ENCODE assay signal across 8 cellular contexts in the genomic region with DNA sequence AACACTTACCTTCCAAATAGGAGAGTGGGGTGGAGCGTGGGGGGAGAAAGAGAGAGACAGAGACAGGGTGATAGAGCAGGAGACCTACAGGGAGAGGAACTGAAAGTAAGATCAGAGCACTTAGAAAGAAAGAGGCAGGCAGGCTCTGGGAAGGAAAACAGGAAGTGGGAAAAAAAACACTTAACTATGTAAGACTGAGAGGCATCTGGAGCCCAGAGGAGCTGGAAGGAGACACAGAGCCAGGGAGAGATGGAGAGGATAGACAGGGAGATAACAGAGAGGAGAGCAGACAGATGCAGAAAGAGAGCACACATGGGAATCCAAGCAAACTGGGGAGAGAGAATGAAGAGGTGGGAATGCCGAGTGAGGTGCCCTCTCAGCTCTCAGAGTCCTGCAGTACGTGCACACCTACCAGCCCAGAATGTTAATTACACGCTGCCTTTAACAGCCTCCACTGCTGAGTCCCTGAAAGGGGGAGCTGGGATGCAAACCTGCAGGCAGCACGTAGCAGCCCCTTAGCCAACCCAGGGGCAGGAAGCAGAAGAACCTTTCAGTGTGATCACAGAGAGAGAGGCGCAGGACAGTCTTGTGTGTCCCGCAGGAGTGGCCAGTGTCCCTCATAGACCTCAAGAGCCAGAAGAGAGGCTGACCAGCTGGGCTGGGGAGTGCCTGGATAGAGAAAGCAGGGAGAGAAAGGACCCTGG.
A peak's percentile ranks its signal among the peaks of the same experiment; 100 is the strongest.
DNase-seq lines count a peak whose midpoint lies in the region; ATAC-seq and TF ChIP-seq lines count a peak whose summit lies in the region.

No MANE protein-coding gene starts in this region.

- H3K27ac Mint-ChIP-seq in WTC11 = peak overlapping the region; percentile 63

- H3K36me3 Mint-ChIP-seq in WTC11 = no peaks in the 10 kb centered on the region

- H3K4me1 Mint-ChIP-seq in WTC11 = peaks cover 38% of the 10 kb centered on the region

- no peaks in the 10 kb centered on the region for H3K9me3 ChIP-seq in transverse colon

- POLR2A ChIA-PET in WTC11 (lab: Charles Lee) = no interaction called here

- DNase-seq in AG08396 (ENCODE audit: low spot score) (peak; percentile 41), WTC11 (ENCODE audit: low spot score) (peak; percentile 13), islet precursor cell (peak; percentile 86), transverse colon (no peak), HuH-7.5 (ENCODE audit: low spot score) (no peak), AML-193 (lab: John Stamatoyannopoulos, UW) (no peak)

- CTCF ChIA-PET in WTC11 (lab: Charles Lee) = interaction anchor here (0.9 to 1.3 kb wide), 5 partner anchors 14 to 391 kb away, joined by 3 to 5 read pairs (median 3); no protein-coding TSS in a partner anchor

- no peaks in the 10 kb centered on the region; the same call in 1 of the 2 replicates for H3K27me3 Mint-ChIP-seq in WTC11 (ENCODE audit: low read depth)

- H3K4me3 ChIP-seq in transverse colon = no peak overlapping the region

- ATAC-seq in GM18868 (IDR thresholded peaks at IDR 0.05; ENCODE audit: unreplicated experiment) (peak; percentile 85), HG03469 (IDR thresholded peaks at IDR 0.05; ENCODE audit: unreplicated experiment) (peak; percentile 48), WTC11 (peak; percentile 69)

- H3K4me3 Mint-ChIP-seq in WTC11 = peak overlapping the region; percentile 24

- no peaks in the 10 kb centered on the region for H3K36me3 ChIP-seq in transverse colon

- 33 to 46% methylated on average over 3 to 7 of the region's 7 CpGs for WGBS in transverse colon (ENCODE audit: low coverage in 1 of 2), 2 donors

- no peak for TF ChIP-seq EP300 in transverse colon (IDR thresholded peaks at IDR 0.05; ENCODE audit: low read depth)

- TF ChIP-seq CTCF in WTC11 (IDR thresholded peaks at IDR 0.05) (no peak), transverse colon (IDR thresholded peaks at IDR 0.05) (no peak)

- H3K9me3 Mint-ChIP-seq in WTC11 = peaks cover 5% of the 10 kb centered on the region; the same call in 1 of the 2 replicates

- peak overlapping the region; percentile 7 to 48 (median 18) for H3K27ac ChIP-seq in transverse colon

- intact Hi-C loops in transverse colon (cut with DNase I; ENCODE audit: low total_unique reads) = no loop called here

- in situ Hi-C loops in transverse colon (cut with MboI; ENCODE audit: low pct_ligation_motif_present in 1 of 4, low pct_unique_long_range_greater_than_20kb in 1 of 4, low sequenced_read_pairs in 3 of 4) = no loop called here

- no peak for TF ChIP-seq POLR2A in transverse colon (IDR thresholded peaks at IDR 0.05)

- H3K27me3 ChIP-seq in transverse colon = no peaks in the 10 kb centered on the region

- peaks cover 0 to 27% (median 17%) of the 10 kb centered on the region in 4 donors for H3K4me1 ChIP-seq in transverse colon

TF ChIP-seq in WTC11, 78 proteins besides CTCF, POLR2A, EP300 and RAD21 (continues in another document):
- TF ChIP-seq ESRRA (CRISPR knock-in tag; IDR thresholded peaks at IDR 0.05; ENCODE audit: borderline replicate concordance) (no peak), SMAD4 (CRISPR knock-in tag; IDR thresholded peaks at IDR 0.05) (no peak), STAT6 (CRISPR knock-in tag; conservative IDR thresholded peaks at IDR 0.05; ENCODE audit: low read depth) (no peak), CREB1 (CRISPR knock-in tag; IDR thresholded peaks at IDR 0.05) (no peak), GRHL2 (CRISPR knock-in tag; IDR thresholded peaks at IDR 0.05; ENCODE audit: insufficient replicate concordance, severe bottlenecking) (no peak), ATF1 (CRISPR knock-in tag; IDR thresholded peaks at IDR 0.05) (no peak), HMGXB4 (CRISPR knock-in tag; IDR thresholded peaks at IDR 0.05) (no peak)
- TF ChIP-seq, protein P1, sequence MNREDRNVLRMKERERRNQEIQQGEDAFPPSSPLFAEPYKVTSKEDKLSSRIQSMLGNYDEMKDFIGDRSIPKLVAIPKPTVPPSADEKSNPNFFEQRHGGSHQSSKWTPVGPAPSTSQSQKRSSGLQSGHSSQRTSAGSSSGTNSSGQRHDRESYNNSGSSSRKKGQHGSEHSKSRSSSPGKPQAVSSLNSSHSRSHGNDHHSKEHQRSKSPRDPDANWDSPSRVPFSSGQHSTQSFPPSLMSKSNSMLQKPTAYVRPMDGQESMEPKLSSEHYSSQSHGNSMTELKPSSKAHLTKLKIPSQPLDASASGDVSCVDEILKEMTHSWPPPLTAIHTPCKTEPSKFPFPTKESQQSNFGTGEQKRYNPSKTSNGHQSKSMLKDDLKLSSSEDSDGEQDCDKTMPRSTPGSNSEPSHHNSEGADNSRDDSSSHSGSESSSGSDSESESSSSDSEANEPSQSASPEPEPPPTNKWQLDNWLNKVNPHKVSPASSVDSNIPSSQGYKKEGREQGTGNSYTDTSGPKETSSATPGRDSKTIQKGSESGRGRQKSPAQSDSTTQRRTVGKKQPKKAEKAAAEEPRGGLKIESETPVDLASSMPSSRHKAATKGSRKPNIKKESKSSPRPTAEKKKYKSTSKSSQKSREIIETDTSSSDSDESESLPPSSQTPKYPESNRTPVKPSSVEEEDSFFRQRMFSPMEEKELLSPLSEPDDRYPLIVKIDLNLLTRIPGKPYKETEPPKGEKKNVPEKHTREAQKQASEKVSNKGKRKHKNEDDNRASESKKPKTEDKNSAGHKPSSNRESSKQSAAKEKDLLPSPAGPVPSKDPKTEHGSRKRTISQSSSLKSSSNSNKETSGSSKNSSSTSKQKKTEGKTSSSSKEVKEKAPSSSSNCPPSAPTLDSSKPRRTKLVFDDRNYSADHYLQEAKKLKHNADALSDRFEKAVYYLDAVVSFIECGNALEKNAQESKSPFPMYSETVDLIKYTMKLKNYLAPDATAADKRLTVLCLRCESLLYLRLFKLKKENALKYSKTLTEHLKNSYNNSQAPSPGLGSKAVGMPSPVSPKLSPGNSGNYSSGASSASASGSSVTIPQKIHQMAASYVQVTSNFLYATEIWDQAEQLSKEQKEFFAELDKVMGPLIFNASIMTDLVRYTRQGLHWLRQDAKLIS (CRISPR knock-in tag; IDR thresholded peaks at IDR 0.05; ENCODE audit: borderline replicate concordance) = no peak
- TF ChIP-seq, protein P2, sequence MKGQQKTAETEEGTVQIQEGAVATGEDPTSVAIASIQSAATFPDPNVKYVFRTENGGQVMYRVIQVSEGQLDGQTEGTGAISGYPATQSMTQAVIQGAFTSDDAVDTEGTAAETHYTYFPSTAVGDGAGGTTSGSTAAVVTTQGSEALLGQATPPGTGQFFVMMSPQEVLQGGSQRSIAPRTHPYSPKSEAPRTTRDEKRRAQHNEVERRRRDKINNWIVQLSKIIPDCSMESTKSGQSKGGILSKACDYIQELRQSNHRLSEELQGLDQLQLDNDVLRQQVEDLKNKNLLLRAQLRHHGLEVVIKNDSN (CRISPR knock-in tag; IDR thresholded peaks at IDR 0.05) = no peak

Comparison
In these comparisons a context has a peak if more than half of its experiments do, and no peak if none do; other contexts are left out.
1. DNase-seq: peak in AG08396 (single experiment), WTC11 (single experiment) and islet precursor cell (single experiment); none in transverse colon (single experiment), HuH-7.5 (single experiment) and AML-193 (0 of 2).
2. Peak in every context shown above with its lines, with median percentiles within 50 percentile points of each other: ATAC-seq.